Comparison of ENCODE assay signal across 8 cellular contexts in genomic region chr12:109899783-109900751, GRCh38. TPM values are rescaled to one million over a fixed set of nuclear protein-coding genes. Genes with fewer than 3 reads are reported as not detected.
DNase-seq lines count a peak whose midpoint lies in the region; ATAC-seq, FAIRE-seq and TF ChIP-seq lines count a peak whose summit lies in the region.

Gene TCHP, plus strand, starts transcription at chr12:109900274. Its CDS starts 2,753 bp downstream, at chr12:109903027.

- H3K4me3 Mint-ChIP-seq in T-helper 1 cell treated with Interleukin-12 subunit alpha and Interleukin-12 subunit beta and Interleukin-4 antibody, amounts not matched to agents 30 μg/mL and 1 μg/mL, for 36 hours: peak within 1 kb of the TSS; percentile 85

- peak within 1 kb of the TSS; percentile 96 for H3K27ac Mint-ChIP-seq in T-helper 1 cell treated with Interleukin-12 subunit alpha and Interleukin-12 subunit beta and Interleukin-4 antibody, amounts not matched to agents 30 μg/mL and 1 μg/mL, for 36 hours

- TF ChIP-seq POLR2A in prostate gland (IDR thresholded peaks at IDR 0.05): peak; percentile 17

- intact Hi-C loops in left ventricle myocardium superior (cut with micrococcal nuclease) (no loop called here), prostate gland (cut with DNase I) (loop anchor here (5.0 kb wide), 1 partner anchor 97 kb away; the partner anchor contains the start of genes ANKRD13A and GIT2)

- no peak for FAIRE-seq in urothelium cell line (lab: Jason Lieb, UNC)

- H3K4me1 ChIP-seq in prostate gland (replicated peaks): no peaks in the 10 kb centered on the region

- peaks cover 12% of the 10 kb centered on the region for H3K36me3 Mint-ChIP-seq in T-helper 1 cell treated with Interleukin-12 subunit alpha and Interleukin-12 subunit beta and Interleukin-4 antibody, amounts not matched to agents 30 μg/mL and 1 μg/mL, for 36 hours (ENCODE audit: low read depth)

- H3K4me3 ChIP-seq in GM06990 (replicated peaks; ENCODE audit: low read depth, low read length) (peak within 1 kb of the TSS; percentile 76), prostate gland (peak within 1 kb of the TSS; percentile 78 to 80)

- H3K27me3 ChIP-seq in GM06990 (replicated peaks; ENCODE audit: control insufficient read depth, insufficient read depth, low read length) (no peaks in the 10 kb centered on the region), prostate gland (replicated peaks; ENCODE audit: insufficient read depth) (no peaks in the 10 kb centered on the region)

- H3K36me3 ChIP-seq in GM06990 (ENCODE audit: control insufficient read depth, insufficient read depth, low read length): peaks cover 7% of the 10 kb centered on the region
- H3K36me3 ChIP-seq in prostate gland: peaks cover 9 to 17% of the 10 kb centered on the region in 2 donors

- H3K9me3 Mint-ChIP-seq in T-helper 1 cell treated with Interleukin-12 subunit alpha and Interleukin-12 subunit beta and Interleukin-4 antibody, amounts not matched to agents 30 μg/mL and 1 μg/mL, for 36 hours: no peaks in the 10 kb centered on the region

- no peaks in the 10 kb centered on the region for H3K9me3 ChIP-seq in prostate gland

- peaks cover 14% of the 10 kb centered on the region for H3K4me1 Mint-ChIP-seq in T-helper 1 cell treated with Interleukin-12 subunit alpha and Interleukin-12 subunit beta and Interleukin-4 antibody, amounts not matched to agents 30 μg/mL and 1 μg/mL, for 36 hours (ENCODE audit: low read depth)

- H3K27ac ChIP-seq in prostate gland: peak within 1 kb of the TSS; percentile 59 to 74

- no peaks in the 10 kb centered on the region for H3K27me3 Mint-ChIP-seq in T-helper 1 cell treated with Interleukin-12 subunit alpha and Interleukin-12 subunit beta and Interleukin-4 antibody, amounts not matched to agents 30 μg/mL and 1 μg/mL, for 36 hours (ENCODE audit: low read depth)

- DNase-seq in GM06990 (ENCODE audit: extremely low read depth, insufficient read length) (peak; percentile 84), NCI-H146 treated with DMSO at 0.1 percent for 48 hours (lab: John Stamatoyannopoulos, UW; ENCODE audit: unreplicated experiment) (peak; percentile 60), amygdala (lab: John Stamatoyannopoulos, UW) (peak in 55 of 56 donors; percentile 24 to 91 (median 76)), left ventricle myocardium superior (peak; percentile 91), prostate gland (ENCODE audit: low spot score) (peak; percentile 84), urothelium cell line (ENCODE audit: low spot score) (peak; percentile 84)

- peak; percentile 76 for ATAC-seq in HG02642 (IDR thresholded peaks at IDR 0.05; ENCODE audit: poor library complexity, unreplicated experiment)
- peak; percentile 98 for ATAC-seq in left ventricle myocardium superior

- peak; percentile 44 for TF ChIP-seq CTCF in GM06990 (IDR thresholded peaks at IDR 0.05; ENCODE audit: insufficient read depth, low read length, poor library complexity, severe bottlenecking)
- TF ChIP-seq CTCF in prostate gland (IDR thresholded peaks at IDR 0.05): peak in 3 of 4 experiments; percentile 33 to 65 (median 56)

- WGBS in prostate gland: 1% methylated on average over 68 of the region's 69 CpGs

RNA-seq across cellular contexts. Expression of gene TCHP, which starts in this region (rescaled TPM):
- total RNA-seq in left ventricle myocardium superior: 11.4 TPM
- 10 to 100 TPM; 18.9 to 26.3 TPM for total RNA-seq in prostate gland

Comparison
In these comparisons a context has a peak if more than half of its experiments do, and no peak if none do; other contexts are left out.
1. Peak in every context shown above with its lines: DNase-seq, ATAC-seq, H3K4me3 ChIP-seq and H3K27ac ChIP-seq.